Comparison of ENCODE assay signal across 36 cellular contexts in genomic region chr4:8843597-8843996, GRCh38. TPM values are rescaled to one million over a fixed set of nuclear protein-coding genes. Genes with fewer than 3 reads are reported as not detected.
"Had no signal": no experiment of that assay in that cellular context is flagged by ENCODE, and none has a peak within 500 bp of the region (broad histone marks: within the 10 kb centered on the region; RNA-seq: fewer than 3 reads in every experiment).

No MANE protein-coding gene starts in this region.

- DNase-seq: activated B cell treated with CpG ODN at 0.5 μM for 24 hours; activated CD4-positive, alpha-beta memory T cell treated with anti-CD3 and anti-CD28 coated beads for 36 hours; activated CD4-positive, alpha-beta T cell treated with anti-CD3 and anti-CD28 coated beads for 4 hours; activated CD4-positive, alpha-beta T cell treated with anti-CD3 and anti-CD28 coated beads, Interleukin-2, amount 10 ng/mL, durations not matched to agents 24 days and 14 days; activated CD4-positive, alpha-beta T cell treated with anti-CD3 and anti-CD28 coated beads, Interleukin-2, amount 50 U/mL, for 1 hour; activated CD4-positive, alpha-beta T cell treated with anti-CD3 and anti-CD28 coated beads, Interleukin-2, amount 50 U/mL, for 4 hours; activated CD4-positive, CD25-positive, alpha-beta regulatory T cell treated with anti-CD3 and anti-CD28 coated beads, Interleukin-2, amount 50 U/mL, for 72 hours; activated CD8-positive, alpha-beta memory T cell treated with anti-CD3 and anti-CD28 coated beads, Interleukin-2, amount 50 U/mL, for 4 hours; activated CD8-positive, alpha-beta T cell treated with anti-CD3 and anti-CD28 coated beads for 36 hours; activated gamma-delta T cell treated with Interleukin-2 at 50 U/mL for 16 hours; activated naive CD4-positive, alpha-beta T cell; activated naive CD4-positive, alpha-beta T cell treated with anti-CD3 and anti-CD28 coated beads for 36 hours; activated naive CD4-positive, alpha-beta T cell treated with anti-CD3 and anti-CD28 coated beads, Interleukin-2, amount 50 U/mL, for 16 hours; activated naive CD8-positive, alpha-beta T cell treated with anti-CD3 and anti-CD28 coated beads for 36 hours; activated T-cell treated with anti-CD3 and anti-CD28 coated beads for 4 hours; activated T-cell treated with anti-CD3 and anti-CD28 coated beads, Interleukin-2, amount 50 U/mL, for 1 hour; activated T-cell treated with anti-CD3 and anti-CD28 coated beads, Interleukin-2, amount 50 U/mL, for 72 hours; amniotic stem cell; brain microvascular endothelial cell; central memory CD4-positive, alpha-beta T cell; T-helper 1 cell; T-helper 2 cell; T-helper 9 cell had no signal

- H3K4me1 ChIP-seq: adrenal gland, body of pancreas, breast epithelium had no signal

- FAIRE-seq: astrocyte, TTC549 had no signal

- H3K27ac ChIP-seq: adrenal gland, body of pancreas, brain microvascular endothelial cell, breast epithelium, VCaP had no signal

- H3K36me3 ChIP-seq: adrenal gland, brain microvascular endothelial cell, breast epithelium had no signal

- H3K4me3 ChIP-seq: adrenal gland, body of pancreas, breast epithelium had no signal

- H3K9me3 ChIP-seq: adrenal gland had no signal

RNA-seq across cellular contexts. Expression of gene HMX1, which starts 28.0 kb away (rescaled TPM):
- total RNA-seq: activated B cell treated with CpG ODN at 0.5 μM for 24 hours; activated CD4-positive, alpha-beta memory T cell treated with anti-CD3 and anti-CD28 coated beads for 36 hours; activated CD4-positive, alpha-beta T cell treated with anti-CD3 and anti-CD28 coated beads, Interleukin-2, amount 10 ng/mL, durations not matched to agents 24 days and 14 days; activated CD8-positive, alpha-beta memory T cell treated with anti-CD3 and anti-CD28 coated beads for 36 hours; activated CD8-positive, alpha-beta T cell treated with anti-CD3 and anti-CD28 coated beads for 36 hours; activated naive CD4-positive, alpha-beta T cell treated with anti-CD3 and anti-CD28 coated beads for 36 hours; activated naive CD4-positive, alpha-beta T cell treated with anti-CD3 and anti-CD28 coated beads, Interleukin-2, amount 50 U/mL, for 72 hours; activated naive CD8-positive, alpha-beta T cell treated with anti-CD3 and anti-CD28 coated beads for 36 hours; activated T-cell treated with anti-CD3 and anti-CD28 coated beads, Interleukin-2, amount 50 U/mL, for 4 hours; activated T-cell treated with anti-CD3 and anti-CD28 coated beads, Interleukin-2, amount 50 U/mL, for 72 hours; activated T-helper 1 cell treated with anti-CD3 and anti-CD28 coated beads, Interleukin-12 subunit alpha, Interleukin-12 subunit beta, Interleukin-2, Interleukin-4 antibody, amounts not matched to agents 30 ng/mL and 10 ng/mL and 1 ng/mL, durations not matched to agents 14 hours and 24 hours and 36 hours; activated T-helper 17 cell treated with anti-CD3 and anti-CD28 coated beads, Interleukin-2, amount 50 U/mL, for 72 hours; adrenal gland; aorta; body of pancreas; breast epithelium; cardiac septum had no signal
